11 cellular contexts compared by ENCODE assay signal in the genomic region with DNA sequence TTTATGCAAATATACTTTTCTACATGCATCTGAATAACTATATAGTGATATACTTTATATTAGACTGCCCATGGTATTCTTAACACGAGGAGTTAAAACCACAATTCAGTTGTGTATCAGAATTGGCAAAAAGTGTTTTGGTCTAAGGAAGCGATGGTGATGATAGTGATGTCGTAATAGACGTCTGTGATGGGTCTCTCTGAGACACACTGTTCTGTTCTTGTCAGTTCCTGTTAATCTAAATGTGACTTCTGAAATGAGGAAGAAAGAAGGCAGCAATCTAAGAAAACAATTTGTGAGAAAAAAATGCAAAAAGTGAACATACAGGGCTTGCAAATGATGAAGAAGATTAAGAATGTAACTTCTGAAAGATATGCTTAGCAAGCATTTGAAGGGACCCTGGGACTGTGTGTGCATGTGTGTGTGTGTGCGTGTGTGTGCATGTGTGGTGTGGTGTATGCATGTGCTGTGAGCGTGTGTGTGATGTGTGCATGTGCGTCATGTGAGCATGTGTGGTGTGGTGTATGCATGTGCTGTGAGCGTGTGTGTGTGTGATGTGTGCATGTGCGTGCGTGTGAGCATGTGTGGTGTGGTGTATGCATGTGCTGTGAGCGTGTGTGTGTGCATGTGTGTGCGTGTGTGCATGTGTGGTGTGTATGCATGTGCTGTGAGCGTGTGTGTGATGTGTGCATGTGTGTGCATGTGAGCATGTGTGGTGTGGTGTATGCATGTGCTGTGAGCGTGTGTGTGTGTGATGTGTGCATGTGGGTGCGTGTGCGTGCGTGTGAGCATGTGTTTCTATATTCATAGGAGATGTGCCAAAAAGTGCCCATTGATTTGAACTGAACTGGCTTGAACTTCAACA.
DNase-seq lines count a peak whose midpoint lies in the region; ATAC-seq, FAIRE-seq and TF ChIP-seq lines count a peak whose summit lies in the region.
"Had no signal": no experiment of that assay in that cellular context is flagged by ENCODE, and none has a peak within 500 bp of the region (broad histone marks: within the 10 kb centered on the region; RNA-seq: fewer than 3 reads in every experiment).

No MANE protein-coding gene starts in this region.

- H3K4me3 ChIP-seq in A549 (no peak overlapping the region), fibroblast of pulmonary artery (replicated peaks; ENCODE audit: low read depth, low read length) (no peak overlapping the region)
- H3K4me3 ChIP-seq in CD8-positive, alpha-beta T cell (ENCODE audit: low read depth, low read length), result no peak overlapping the region
- H3K4me3 ChIP-seq: testis had no signal

- H3K4me2 ChIP-seq in A549, result no peak overlapping the region

- DNase-seq in A549 (ENCODE audit: low read depth in 1 of 2, low spot score in 1 of 2), result no peak
- peak; percentile 90 for DNase-seq in NOMO-1 treated with dmso at 0.1 percent for 144 hours (lab: John Stamatoyannopoulos, UW; ENCODE audit: unreplicated experiment)
- peak; percentile 69 for DNase-seq in fibroblast of pulmonary artery (ENCODE audit: low read depth)
- no peak for DNase-seq in natural killer cell
- DNase-seq in substantia nigra (lab: John Stamatoyannopoulos, UW), result no peak
- no peak for DNase-seq in CD8-positive, alpha-beta T cell
- no peak for DNase-seq in SHP77 (lab: John Stamatoyannopoulos, UW)
- DNase-seq: ACHN; stimulated activated CD4-positive, alpha-beta T cell treated with anti-CD3 and anti-CD28 coated beads, Interleukin-2, amount 100 ng/mL, for 24 hours; testis had no signal

- intact Hi-C loops in natural killer cell (cut with micrococcal nuclease), result no loop called here
- intact Hi-C loops in CD8-positive, alpha-beta T cell (cut with DNase I, micrococcal nuclease), result no loop called here

- H3K4me3 Mint-ChIP-seq in natural killer cell, result no peak overlapping the region
- no peak overlapping the region for H3K4me3 Mint-ChIP-seq in CD8-positive, alpha-beta T cell

- no peaks in the 10 kb centered on the region for H3K27me3 ChIP-seq in CD8-positive, alpha-beta T cell (ENCODE audit: insufficient read depth, low read length)
- H3K27me3 ChIP-seq: testis had no signal

- TF ChIP-seq POLR2A in A549 (IDR thresholded peaks at IDR 0.05; ENCODE audit: low read length), result peak; percentile 19; the same call in 1 of the 2 replicates

- CTCF ChIA-PET in A549 (lab: Yijun Ruan, JAX), result interaction anchor here (0.9 kb wide), 1 partner anchor 10 kb away, joined by 3 read pairs; no protein-coding TSS in a partner anchor
- CTCF ChIA-PET in CD8-positive, alpha-beta T cell (lab: Charles Lee), result no interaction called here

- TF ChIP-seq RAD21 in A549 (conservative IDR thresholded peaks at IDR 0.05 in 1 of 2, IDR thresholded peaks at IDR 0.05 in 1 of 2), result no peak

- H3K9me3 Mint-ChIP-seq in natural killer cell, result no peaks in the 10 kb centered on the region
- no peaks in the 10 kb centered on the region for H3K9me3 Mint-ChIP-seq in CD8-positive, alpha-beta T cell

- TF ChIP-seq EP300 in A549 (IDR thresholded peaks at IDR 0.05), result no peak

- no peaks in the 10 kb centered on the region for H3K4me1 ChIP-seq in A549
- no peaks in the 10 kb centered on the region for H3K4me1 ChIP-seq in CD8-positive, alpha-beta T cell (ENCODE audit: insufficient read depth, low read length)
- H3K4me1 ChIP-seq: testis had no signal

- 84% methylated on average over 17 of the region's 17 CpGs for WGBS in A549 (ENCODE audit: missing lambda C conversion rate)

- H3K27me3 Mint-ChIP-seq in natural killer cell (ENCODE audit: low read depth in 2 of 2), result peaks cover 0 to 42% of the 10 kb centered on the region in 2 donors
- peaks cover 7% of the 10 kb centered on the region for H3K27me3 Mint-ChIP-seq in CD8-positive, alpha-beta T cell (ENCODE audit: low read depth)

- POLR2A ChIA-PET in A549 (lab: Yijun Ruan, JAX), result no interaction called here
- POLR2A ChIA-PET in CD8-positive, alpha-beta T cell (lab: Charles Lee), result interaction anchor here (0.6 kb wide), 1 partner anchor 22 kb away, joined by 3 read pairs; no protein-coding TSS in a partner anchor

- no peak overlapping the region; a peak in 1 of 6 replicates for H3K27ac ChIP-seq in A549
- no peak overlapping the region for H3K27ac ChIP-seq in substantia nigra (ENCODE audit: low read depth, low read length, poor library complexity, severe bottlenecking)
- H3K27ac ChIP-seq in CD8-positive, alpha-beta T cell (ENCODE audit: low read depth, low read length), result no peak overlapping the region

- no peaks in the 10 kb centered on the region for H3K36me3 ChIP-seq in CD8-positive, alpha-beta T cell (ENCODE audit: insufficient read depth, low read length)

- H3K27ac Mint-ChIP-seq in natural killer cell, result peak overlapping the region in 1 of 2 donors; percentile 33
- H3K27ac Mint-ChIP-seq in CD8-positive, alpha-beta T cell, result no peak overlapping the region

- no peak for ATAC-seq in A549
- peak; percentile 50 to 78 (median 70) for ATAC-seq in natural killer cell
- ATAC-seq in GM21825 (IDR thresholded peaks at IDR 0.05; ENCODE audit: unreplicated experiment), result no peak
- no peak for ATAC-seq in CD8-positive, alpha-beta T cell

- FAIRE-seq in A549 (lab: Jason Lieb, UNC), result no peak

- H3K9me3 ChIP-seq in A549, result no peaks in the 10 kb centered on the region
- H3K9me3 ChIP-seq in CD8-positive, alpha-beta T cell (ENCODE audit: low read length), result no peaks in the 10 kb centered on the region
- H3K9me3 ChIP-seq: testis had no signal

- H3K4me1 Mint-ChIP-seq in natural killer cell, result peaks cover 7 to 11% of the 10 kb centered on the region in 2 donors
- H3K4me1 Mint-ChIP-seq in CD8-positive, alpha-beta T cell (ENCODE audit: low read depth), result no peaks in the 10 kb centered on the region

- no peaks in the 10 kb centered on the region for H3K36me3 Mint-ChIP-seq in natural killer cell
- H3K36me3 Mint-ChIP-seq in CD8-positive, alpha-beta T cell, result no peaks in the 10 kb centered on the region

- no peak for TF ChIP-seq CTCF in A549 (IDR thresholded peaks at IDR 0.05)
- TF ChIP-seq CTCF in fibroblast of pulmonary artery (IDR thresholded peaks at IDR 0.05; ENCODE audit: low read length, missing control alignments), result no peak
- no peak for TF ChIP-seq CTCF in natural killer cell (IDR thresholded peaks at IDR 0.05)
- TF ChIP-seq CTCF in CD8-positive, alpha-beta T cell (IDR thresholded peaks at IDR 0.05), result no peak

TF ChIP-seq in A549, 52 proteins besides CTCF, POLR2A, EP300 and RAD21:
- TF ChIP-seq KDM1A (IDR thresholded peaks at IDR 0.05; ENCODE audit: low read depth), result no peak
TF ChIP-seq in A549: peak in this region for 0.

Comparison
In these comparisons a context has a peak if more than half of its experiments do, and no peak if none do; other contexts are left out.
1. ATAC-seq: peak in natural killer cell (3 of 3); none in A549 (0 of 2), GM21825 (single experiment) and CD8-positive, alpha-beta T cell (single experiment).
2. DNase-seq: peak in NOMO-1 treated with dmso at 0.1 percent for 144 hours (single experiment) and fibroblast of pulmonary artery (single experiment); none in A549 (0 of 2), natural killer cell (single experiment), substantia nigra (0 of 49), CD8-positive, alpha-beta T cell (0 of 7) and SHP77 (0 of 2).